Comparison of ENCODE assay signal across 23 cellular contexts in the genomic region with DNA sequence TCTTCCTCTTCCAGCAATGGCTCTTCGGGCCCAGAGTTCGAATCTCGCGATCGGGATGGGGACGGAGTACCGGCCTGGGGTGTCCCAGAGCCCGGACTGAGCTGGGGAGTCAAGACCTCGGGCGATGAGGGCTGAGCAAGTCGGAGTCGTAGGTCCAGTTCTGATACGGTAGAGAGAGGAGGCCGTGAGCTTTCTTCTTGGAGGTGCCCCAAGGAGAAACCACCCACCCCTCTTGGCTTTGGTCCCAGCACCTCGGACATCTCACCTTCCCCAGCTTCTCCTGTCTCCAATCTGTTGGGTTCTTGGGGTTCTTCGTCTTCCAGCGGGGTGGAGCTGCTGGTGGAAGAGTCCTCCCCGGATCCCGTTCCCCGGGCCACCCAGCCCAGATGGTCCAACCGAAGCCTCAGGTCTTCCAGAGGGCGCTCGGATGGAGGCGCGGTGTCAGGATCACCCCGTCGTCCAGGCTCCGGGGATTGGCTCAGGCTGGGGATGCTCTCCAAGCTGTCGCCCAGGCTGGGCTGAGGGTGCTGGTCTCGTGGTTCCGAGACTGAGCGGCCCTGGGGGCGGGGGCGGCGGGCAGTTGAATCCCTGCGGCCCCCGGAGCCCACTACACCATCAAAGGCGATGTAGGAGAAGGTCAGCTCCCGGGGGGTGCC. TPM values are rescaled to one million over a fixed set of nuclear protein-coding genes. Genes with fewer than 3 reads are reported as not detected.
"Had no signal": no experiment of that assay in that cellular context is flagged by ENCODE, and none has a peak within 500 bp of the region (broad histone marks: within the 10 kb centered on the region; RNA-seq: fewer than 3 reads in every experiment).

No MANE protein-coding gene starts in this region.

- H3K36me3 Mint-ChIP-seq: naive thymus-derived CD8-positive, alpha-beta T cell; stimulated activated memory B cell treated with anti-CD40 and anti-IgM and Interleukin-4, amounts not matched to agents 10 μg/mL and 1 μg/mL and 100 μg/mL, for 72 hours had no signal

- H3K9me3 Mint-ChIP-seq: activated CD4-positive, alpha-beta memory T cell treated with anti-CD3 and anti-CD28 coated beads, Interleukin-2, amount 10 ng/mL, durations not matched to agents 7 days and 5 days; activated T-cell treated with anti-CD3 and anti-CD28 coated beads, Interleukin-2, amount 50 U/mL, for 72 hours; dendritic cell treated with granulocyte-macrophage colony-stimulating factor and Interleukin-4, amounts not matched to agents 40 ng/mL and 50 ng/mL, for 4 days; immature natural killer cell; naive thymus-derived CD8-positive, alpha-beta T cell had no signal

- H3K4me3 ChIP-seq: lung, smooth muscle cell had no signal

- H3K4me2 ChIP-seq: smooth muscle cell had no signal

- H3K9me3 ChIP-seq: sigmoid colon, thoracic aorta, upper lobe of left lung had no signal

- H3K4me1 ChIP-seq: foreskin keratinocyte had no signal

- ATAC-seq: activated T-cell treated with anti-CD3 and anti-CD28 coated beads, Interleukin-2, amount 50 U/mL, for 72 hours; foreskin keratinocyte; left lobe of liver; naive thymus-derived CD8-positive, alpha-beta T cell; stimulated activated memory B cell treated with anti-CD40 and anti-IgM and Interleukin-4, amounts not matched to agents 10 μg/mL and 1 μg/mL and 100 μg/mL, for 72 hours had no signal

- DNase-seq: activated CD4-positive, alpha-beta memory T cell treated with anti-CD3 and anti-CD28 coated beads, Interleukin-2, amount 10 ng/mL, durations not matched to agents 7 days and 5 days; activated CD4-positive, CD25-positive, alpha-beta regulatory T cell; activated effector memory CD4-positive, alpha-beta T cell treated with anti-CD3 and anti-CD28 coated beads, Interleukin-2, amount 50 U/mL, for 16 hours; activated naive CD4-positive, alpha-beta T cell treated with anti-CD3 and anti-CD28 coated beads, Interleukin-2, amount 50 U/mL, for 16 hours; anterior cingulate cortex; brain microvascular endothelial cell; caudate nucleus; effector CD4-positive, alpha-beta T cell; foreskin keratinocyte; retina; sigmoid colon; T-helper 9 cell had no signal

- H3K36me3 ChIP-seq: brain microvascular endothelial cell, sigmoid colon, thoracic aorta, upper lobe of left lung had no signal

- H3K4me3 Mint-ChIP-seq: dendritic cell treated with granulocyte-macrophage colony-stimulating factor and Interleukin-4, amounts not matched to agents 40 ng/mL and 50 ng/mL, for 4 days had no signal

- H3K27ac Mint-ChIP-seq: activated CD4-positive, alpha-beta memory T cell treated with anti-CD3 and anti-CD28 coated beads, Interleukin-2, amount 10 ng/mL, durations not matched to agents 7 days and 5 days; activated T-cell treated with anti-CD3 and anti-CD28 coated beads, Interleukin-2, amount 50 U/mL, for 72 hours; dendritic cell treated with granulocyte-macrophage colony-stimulating factor and Interleukin-4, amounts not matched to agents 40 ng/mL and 50 ng/mL, for 4 days; immature natural killer cell; stimulated activated memory B cell treated with anti-CD40 and anti-IgM and Interleukin-4, amounts not matched to agents 10 μg/mL and 1 μg/mL and 100 μg/mL, for 72 hours had no signal

- H3K27me3 ChIP-seq: brain microvascular endothelial cell, foreskin keratinocyte had no signal

- H3K27ac ChIP-seq: brain microvascular endothelial cell, foreskin keratinocyte, thoracic aorta, upper lobe of left lung had no signal

RNA-seq across cellular contexts. Expression of a gene that starts 3.9 kb away (rescaled TPM):
- total RNA-seq: kidney epithelial cell had no signal
